In the genomic region with DNA sequence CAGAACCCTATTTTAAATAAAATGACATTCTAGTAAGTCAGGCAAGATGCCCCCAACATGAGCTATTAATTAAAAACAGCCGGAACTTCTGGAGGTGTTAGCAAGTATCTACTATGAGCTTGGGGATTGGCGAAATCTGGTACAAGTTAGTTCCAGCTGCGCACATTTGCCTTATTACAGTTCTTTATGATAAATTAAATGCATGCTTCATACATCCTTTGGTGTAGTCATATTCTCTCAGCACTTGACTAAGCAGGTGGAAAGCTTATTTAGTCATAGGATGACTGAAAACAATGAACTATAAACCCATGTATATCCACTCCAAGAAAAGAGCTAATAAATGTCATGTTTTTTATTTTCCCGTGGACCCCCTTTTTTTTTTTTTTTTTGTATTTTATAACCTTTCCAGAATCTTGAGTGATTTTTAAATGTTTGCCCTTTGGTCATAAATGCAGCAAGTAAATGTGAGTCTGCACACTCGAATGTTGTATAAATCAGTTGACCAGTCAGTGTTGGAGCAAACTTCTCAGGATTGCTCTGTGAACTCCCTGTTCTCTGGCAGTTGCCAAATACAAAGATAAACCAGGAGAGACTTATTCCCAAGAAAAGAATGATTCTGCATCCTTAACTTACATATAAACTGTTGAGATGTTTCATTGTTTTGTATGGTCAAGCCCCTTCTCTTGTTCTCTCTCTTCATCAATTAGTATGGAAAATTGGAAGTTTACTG, we compare ENCODE assay signal across 11 cellular contexts. TPM values are rescaled to one million over a fixed set of nuclear protein-coding genes. Genes with fewer than 3 reads are reported as not detected.
DNase-seq lines count a peak whose midpoint lies in the region; ATAC-seq and TF ChIP-seq lines count a peak whose summit lies in the region.
"Had no signal": no experiment of that assay in that cellular context is flagged by ENCODE, and none has a peak within 500 bp of the region (broad histone marks: within the 10 kb centered on the region; RNA-seq: fewer than 3 reads in every experiment).

No MANE protein-coding gene starts in this region.

- CTCF ChIA-PET in A673 (lab: Charles Lee): interaction anchor here (1.5 to 3.3 kb wide), 2 partner anchors 18 to 1008 kb away, joined by 6 to 20 read pairs; no protein-coding TSS in a partner anchor

- H3K4me1 ChIP-seq in A673 (ENCODE audit: insufficient read depth, low read length, poor library complexity, severe bottlenecking) (peaks cover 95% of the 10 kb centered on the region), psoas muscle (peaks cover 97% of the 10 kb centered on the region)

- no peaks in the 10 kb centered on the region for H3K27me3 Mint-ChIP-seq in HFFc6 (ENCODE audit: insufficient read depth)
- no peaks in the 10 kb centered on the region for H3K27me3 Mint-ChIP-seq in effector memory CD8-positive, alpha-beta T cell

- H3K4me3 ChIP-seq in A673 (ENCODE audit: low read depth, low read length, poor library complexity, severe bottlenecking) (peak overlapping the region; percentile 7), psoas muscle (peak overlapping the region; percentile 46)

- peak overlapping the region; percentile 20; the same call in 1 of the 2 replicates for H3K27ac Mint-ChIP-seq in HFFc6
- H3K27ac Mint-ChIP-seq in effector memory CD8-positive, alpha-beta T cell: peak overlapping the region; percentile 44 to 92

- H3K4me3 Mint-ChIP-seq in HFFc6: no peak overlapping the region
- peak overlapping the region in 1 of 2 donors; percentile 45 for H3K4me3 Mint-ChIP-seq in effector memory CD8-positive, alpha-beta T cell

- H3K36me3 Mint-ChIP-seq in HFFc6 (ENCODE audit: low read depth): no peaks in the 10 kb centered on the region
- peaks cover 9% of the 10 kb centered on the region for H3K36me3 Mint-ChIP-seq in effector memory CD8-positive, alpha-beta T cell (ENCODE audit: insufficient read depth)

- DNase-seq in A673 (ENCODE audit: low spot score) (peak; percentile 71), HFFc6 (no peak), psoas muscle (no peak), NCI-H2029 treated with DMSO at 0.1 percent for 48 hours (lab: John Stamatoyannopoulos, UW) (no peak), D341Med (ENCODE audit: low spot score) (no peak)
- no peak for DNase-seq in effector memory CD8-positive, alpha-beta T cell
- DNase-seq: hippocampal formation, MV-4-11, NCI-H2171 had no signal

- H3K27me3 ChIP-seq in A673 (replicated peaks; ENCODE audit: insufficient read depth, low read depth, low read length, poor library complexity) (no peaks in the 10 kb centered on the region), psoas muscle (ENCODE audit: insufficient read depth in 3 of 3, low read length in 2 of 3) (no peaks in the 10 kb centered on the region)

- H3K36me3 ChIP-seq in A673 (ENCODE audit: insufficient read depth, low read length, poor library complexity, severe bottlenecking) (no peaks in the 10 kb centered on the region), psoas muscle (ENCODE audit: insufficient read depth in 1 of 2, low read depth in 1 of 2) (no peaks in the 10 kb centered on the region)

- no peaks in the 10 kb centered on the region for H3K9me3 ChIP-seq in A673 (ENCODE audit: low read depth, low read length, poor library complexity, severe bottlenecking)
- no peaks in the 10 kb centered on the region for H3K9me3 ChIP-seq in psoas muscle

- peaks cover 70% of the 10 kb centered on the region for H3K4me1 Mint-ChIP-seq in HFFc6 (ENCODE audit: low read depth)
- H3K4me1 Mint-ChIP-seq in effector memory CD8-positive, alpha-beta T cell (ENCODE audit: low read depth in 2 of 2): peaks cover 61 to 91% of the 10 kb centered on the region in 2 donors

- 50 to 65% (median 54%) methylated on average over 5 of the region's 5 CpGs for WGBS in psoas muscle, 3 donors

- ATAC-seq in effector memory CD8-positive, alpha-beta T cell (replicated peaks): no peak
- ATAC-seq in psoas muscle (no peak), GM19452 (IDR thresholded peaks at IDR 0.05; ENCODE audit: unreplicated experiment) (no peak), GM19455 (IDR thresholded peaks at IDR 0.05; ENCODE audit: unreplicated experiment) (no peak)

- H3K9me3 Mint-ChIP-seq in HFFc6: no peaks in the 10 kb centered on the region
- H3K9me3 Mint-ChIP-seq in effector memory CD8-positive, alpha-beta T cell: no peaks in the 10 kb centered on the region

- H3K27ac ChIP-seq in A673 (ENCODE audit: low read depth, low read length, poor library complexity, severe bottlenecking) (peak overlapping the region; percentile 77), psoas muscle (peak overlapping the region; percentile 72)

- intact Hi-C loops in A673 (cut with micrococcal nuclease; ENCODE audit: unreplicated experiment) (loop anchor here (10.0 kb wide), 2 partner anchors 609 to 1099 kb away; no protein-coding TSS in a partner anchor), psoas muscle (cut with DNase I) (loop anchor here (2.0 to 10.0 kb wide), 3 partner anchors 559 to 1009 kb away; no protein-coding TSS in a partner anchor)

- POLR2A ChIA-PET in A673 (lab: Charles Lee; ENCODE audit: low non-redundant PET): interaction anchor here (0.7 kb wide), 2 partner anchors 250 to 521 kb away, joined by 3 to 7 read pairs; no protein-coding TSS in a partner anchor

- BruUV-seq in A673 (replicated peaks; lab: Mats Ljungman, UMichigan): TSS peak; percentile 39

- TF ChIP-seq CTCF in A673 (conservative IDR thresholded peaks at IDR 0.05; ENCODE audit: low read depth, low read length): no peak
- TF ChIP-seq CTCF in HFFc6 (IDR thresholded peaks at IDR 0.05): no peak
- TF ChIP-seq CTCF in psoas muscle (IDR thresholded peaks at IDR 0.05): no peak

RNA-seq across cellular contexts. Expression of a gene that starts 38.2 kb away (rescaled TPM):
- 57.9 and 64.8 TPM in 2 replicates for total RNA-seq in A673 (2021)
- total RNA-seq in HFFc6 (2021; fragmentation: NEBNext Ultra II Directional; extraction: Animal tissue kit (Norgen Biotek cat#: 25700)): 10 to 100 TPM; 19.6 to 26.4 (median 22.4) TPM
- 100 to 1,000 TPM; 102 to 155 (median 140) TPM for total RNA-seq in psoas muscle
- 10 to 100 TPM; 29.7 to 63.8 (median 30.7) TPM for polyA plus RNA-seq in psoas muscle
